Comparison of ENCODE assay signal across 2 cellular contexts in genomic region chr19:4423727-4424126, GRCh38.
TF ChIP-seq lines count a peak whose summit lies in the region.

No MANE protein-coding gene starts in this region.

TF ChIP-seq in IMR-90, 13 proteins besides CTCF, POLR2A, EP300 and RAD21 (continued from another document):
- TF ChIP-seq USF2 (IDR thresholded peaks at IDR 0.05; ENCODE audit: low read depth, low read length) (no peak), CEBPB (IDR thresholded peaks at IDR 0.05; ENCODE audit: low read depth, low read length) (no peak), NFE2L2 (IDR thresholded peaks at IDR 0.05; ENCODE audit: low read depth, low read length) (no peak), ELK1 (IDR thresholded peaks at IDR 0.05; ENCODE audit: borderline replicate concordance, low read depth, low read length) (no peak), MAFK (IDR thresholded peaks at IDR 0.05; ENCODE audit: low read depth, low read length) (no peak), MAZ (IDR thresholded peaks at IDR 0.05; ENCODE audit: borderline replicate concordance, low read depth, low read length) (no peak), RCOR1 (IDR thresholded peaks at IDR 0.05; ENCODE audit: insufficient replicate concordance, low read length) (no peak), BHLHE40 (IDR thresholded peaks at IDR 0.05; ENCODE audit: low read depth, low read length) (no peak), FOS (IDR thresholded peaks at IDR 0.05; ENCODE audit: low read depth, low read length) (no peak)

TF ChIP-seq in WTC11, 78 proteins besides CTCF, POLR2A, EP300 and RAD21 (continued from another document):
- TF ChIP-seq ZNF425 (CRISPR knock-in tag; conservative IDR thresholded peaks at IDR 0.05) (no peak), NR2C2 (CRISPR knock-in tag; IDR thresholded peaks at IDR 0.05) (no peak)
